In the genomic region with DNA sequence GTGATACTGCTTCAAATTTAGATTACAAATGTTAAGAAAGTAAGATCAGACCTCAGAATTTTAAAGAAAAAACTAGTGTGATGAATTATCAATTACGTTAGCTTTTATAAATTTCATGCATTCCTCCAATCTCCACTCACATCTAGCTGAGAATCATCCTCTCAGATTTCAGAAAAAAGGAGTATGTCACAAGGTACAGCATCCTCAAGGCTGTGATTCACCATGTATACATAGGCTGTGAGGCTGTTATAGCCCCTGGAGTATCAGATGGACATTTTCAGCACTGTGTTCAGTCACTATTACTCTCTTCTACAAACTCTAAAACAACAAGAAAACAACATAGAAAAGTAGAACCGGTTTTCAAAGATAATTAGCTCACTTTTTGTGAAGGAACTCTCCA, we compare ENCODE assay signal across 24 cellular contexts.
DNase-seq lines count a peak whose midpoint lies in the region; ATAC-seq and TF ChIP-seq lines count a peak whose summit lies in the region.
"Had no signal": no experiment of that assay in that cellular context is flagged by ENCODE, and none has a peak within 500 bp of the region (broad histone marks: within the 10 kb centered on the region; RNA-seq: fewer than 3 reads in every experiment).

No MANE protein-coding gene starts in this region.

- no peaks in the 10 kb centered on the region for H4K20me1 ChIP-seq in GM23248 (ENCODE audit: insufficient read depth)
- H4K20me1 ChIP-seq in smooth muscle cell (ENCODE audit: low read depth): peaks cover 7% of the 10 kb centered on the region
- no peaks in the 10 kb centered on the region for H4K20me1 ChIP-seq in OCI-LY7 (ENCODE audit: insufficient read depth, low read length)

- H3K27me3 ChIP-seq in GM23248 (replicated peaks; ENCODE audit: insufficient read depth) (no peaks in the 10 kb centered on the region), RWPE2 (ENCODE audit: insufficient read depth, poor library complexity, severe bottlenecking) (no peaks in the 10 kb centered on the region), smooth muscle cell (ENCODE audit: low read depth) (no peaks in the 10 kb centered on the region)
- H3K27me3 ChIP-seq: testis had no signal

- peak; percentile 84 for ATAC-seq in RWPE2 (ENCODE audit: low read depth)
- ATAC-seq in activated naive CD4-positive, alpha-beta T cell treated with anti-CD3 and anti-CD28 coated beads, Interleukin-2, amount 50 U/mL, for 72 hours: no peak
- no peak for ATAC-seq in HG02852 (IDR thresholded peaks at IDR 0.05; ENCODE audit: unreplicated experiment)
- ATAC-seq: GM12878, K562 had no signal

- 8 to 12% methylated on average over 2 of the region's 2 CpGs for WGBS in GM23248 (ENCODE audit: low coverage in 1 of 2, low lambda C conversion rate in 2 of 2, missing lambda C conversion rate in 2 of 2), 2 experiments
- 92% methylated on average over 2 of the region's 2 CpGs for WGBS in smooth muscle cell (ENCODE audit: low lambda C conversion rate)

- H3K36me3 Mint-ChIP-seq in activated naive CD4-positive, alpha-beta T cell treated with anti-CD3 and anti-CD28 coated beads, Interleukin-2, amount 50 U/mL, for 72 hours: peaks cover 50 to 58% of the 10 kb centered on the region in 2 donors

- intact Hi-C loops in OCI-LY7 (cut with micrococcal nuclease; ENCODE audit: unreplicated experiment): no loop called here

- CTCF ChIA-PET in OCI-LY7 (lab: Charles Lee; ENCODE audit: unreplicated experiment): interaction anchor here (0.6 kb wide), 1 partner anchor 116 kb away, joined by 4 read pairs; no protein-coding TSS in a partner anchor

- no peak overlapping the region for H3K27ac Mint-ChIP-seq in activated naive CD4-positive, alpha-beta T cell treated with anti-CD3 and anti-CD28 coated beads, Interleukin-2, amount 50 U/mL, for 72 hours
- H3K27ac Mint-ChIP-seq: activated naive CD4-positive, alpha-beta T cell treated with anti-CD3 and anti-CD28 coated beads, Interleukin-2, amount 10 ng/mL, durations not matched to agents 7 days and 5 days; CD4-positive, CD25-positive, alpha-beta regulatory T cell; H9; memory B cell had no signal

- H3K9ac ChIP-seq in GM23248: peak overlapping the region; percentile 49
- no peak overlapping the region for H3K9ac ChIP-seq in smooth muscle cell (ENCODE audit: low read depth)

- H3K9me2 ChIP-seq in GM23248 (ENCODE audit: insufficient read depth): no peaks in the 10 kb centered on the region
- H3K9me2 ChIP-seq in OCI-LY7 (ENCODE audit: insufficient read depth, low read length): no peaks in the 10 kb centered on the region

- peaks cover 17 to 29% of the 10 kb centered on the region in 2 donors for H3K9me3 Mint-ChIP-seq in activated naive CD4-positive, alpha-beta T cell treated with anti-CD3 and anti-CD28 coated beads, Interleukin-2, amount 50 U/mL, for 72 hours

- H3K79me2 ChIP-seq in GM23248 (ENCODE audit: insufficient read depth) (peaks cover 44% of the 10 kb centered on the region), smooth muscle cell (ENCODE audit: low read depth) (peaks cover 6% of the 10 kb centered on the region), OCI-LY7 (ENCODE audit: insufficient read depth, low read depth, low read length) (no peaks in the 10 kb centered on the region; the same call in 1 of the 2 replicates)

- H2AFZ ChIP-seq in GM23248 (no peak overlapping the region), smooth muscle cell (ENCODE audit: low read depth) (no peak overlapping the region), OCI-LY7 (ENCODE audit: low read length) (no peak overlapping the region)

- TF ChIP-seq CTCF in RWPE2 (IDR thresholded peaks at IDR 0.05; ENCODE audit: poor library complexity, severe bottlenecking) (no peak), epithelial cell of esophagus (IDR thresholded peaks at IDR 0.05; ENCODE audit: insufficient read depth, low read depth, low read length, missing control alignments) (no peak), smooth muscle cell (IDR thresholded peaks at IDR 0.05; ENCODE audit: borderline replicate concordance, insufficient read depth, poor library complexity, severe bottlenecking) (no peak), OCI-LY7 (conservative IDR thresholded peaks at IDR 0.05; ENCODE audit: low read length) (no peak)

- in situ Hi-C loops in GM23248 (cut with MboI) (no loop called here), ACHN (cut with HindIII; ENCODE audit: low pct_ligation_motif_present, low pct_unique_long_range_greater_than_20kb, low sequenced_read_pairs) (no loop called here)

- H3K9me3 ChIP-seq in GM23248 (ENCODE audit: low read depth) (no peaks in the 10 kb centered on the region), RWPE2 (ENCODE audit: severe bottlenecking) (no peaks in the 10 kb centered on the region), smooth muscle cell (replicated peaks; ENCODE audit: low read depth) (peaks cover under 1% of the 10 kb centered on the region), OCI-LY7 (ENCODE audit: low read length) (0 out of 2 replicates have a peak, but pooled peaks cover 5% of the 10 kb centered on the region)
- H3K9me3 ChIP-seq: testis had no signal

- no TSS peak for BruUV-seq in OCI-LY7 (replicated peaks; lab: Mats Ljungman, UMichigan)

- H3F3A ChIP-seq in GM23248 (ENCODE audit: insufficient read depth): peaks cover 29% of the 10 kb centered on the region
- peaks cover 11% of the 10 kb centered on the region for H3F3A ChIP-seq in smooth muscle cell (ENCODE audit: low read depth)

- POLR2A ChIA-PET in OCI-LY7 (lab: Charles Lee): interaction anchor here (0.6 to 1.2 kb wide), 8 partner anchors 9 to 1716 kb away, joined by 3 to 5 read pairs (median 4); no protein-coding TSS in a partner anchor

- DNase-seq in GM23248: peak; percentile 92
- DNase-seq in RWPE2 (ENCODE audit: low spot score): no peak
- peak; percentile 40 for DNase-seq in epithelial cell of esophagus (ENCODE audit: low read depth)
- no peak for DNase-seq in smooth muscle cell (lab: John Stamatoyannopoulos, UW; ENCODE audit: unreplicated experiment)
- DNase-seq in OCI-LY7 (ENCODE audit: low spot score): no peak
- DNase-seq in ACHN: no peak
- no peak for DNase-seq in activated naive CD4-positive, alpha-beta T cell treated with anti-CD3 and anti-CD28 coated beads, Interleukin-2, amount 50 U/mL, for 72 hours (ENCODE audit: low spot score in 2 of 2)
- DNase-seq: activated CD4-positive, alpha-beta T cell treated with anti-CD3 and anti-CD28 coated beads for 4 hours; activated naive CD4-positive, alpha-beta T cell treated with anti-CD3 and anti-CD28 coated beads, Interleukin-2, amount 10 ng/mL, durations not matched to agents 7 days and 5 days; CD4-positive, CD25-positive, alpha-beta regulatory T cell; DMS79; glutamatergic neuron; H9; NCI-H1417; NCI-H446; retina; SIG-M5; stimulated activated CD4-positive, alpha-beta T cell treated with anti-CD3 and anti-CD28 coated beads, Interleukin-1b, Interleukin-23, amount 100 ng/mL, for 48 hours; T1000; testis had no signal

- H3K4me3 ChIP-seq in GM23248: no peak overlapping the region
- no peak overlapping the region for H3K4me3 ChIP-seq in RWPE2 (ENCODE audit: severe bottlenecking)
- no peak overlapping the region for H3K4me3 ChIP-seq in epithelial cell of esophagus (ENCODE audit: low read length)
- no peak overlapping the region for H3K4me3 ChIP-seq in smooth muscle cell
- H3K4me3 ChIP-seq in OCI-LY7 (ENCODE audit: low read depth, low read length, poor library complexity, severe bottlenecking): no peak overlapping the region
- H3K4me3 ChIP-seq: GM12878, K562, testis had no signal

- no peaks in the 10 kb centered on the region for H3K36me3 ChIP-seq in GM23248 (ENCODE audit: low read depth)
- peaks cover 12% of the 10 kb centered on the region for H3K36me3 ChIP-seq in RWPE2 (ENCODE audit: low read depth)
- H3K36me3 ChIP-seq in smooth muscle cell (ENCODE audit: low read depth): peaks cover 18% of the 10 kb centered on the region
- H3K36me3 ChIP-seq in OCI-LY7 (ENCODE audit: insufficient read depth, low read length): peaks cover 46% of the 10 kb centered on the region

- peak overlapping the region; percentile 84 for H3K27ac ChIP-seq in GM23248
- H3K27ac ChIP-seq in RWPE2 (ENCODE audit: poor library complexity, severe bottlenecking): no peak overlapping the region
- H3K27ac ChIP-seq in smooth muscle cell (ENCODE audit: low read depth): peak overlapping the region; percentile 72
- H3K27ac ChIP-seq in OCI-LY7 (ENCODE audit: low read depth, low read length, poor library complexity, severe bottlenecking): no peak overlapping the region
- H3K27ac ChIP-seq: testis had no signal

- H3K4me1 ChIP-seq in GM23248 (ENCODE audit: insufficient read depth): peaks cover 12% of the 10 kb centered on the region
- no peaks in the 10 kb centered on the region for H3K4me1 ChIP-seq in RWPE2 (ENCODE audit: insufficient read depth, poor library complexity, severe bottlenecking)
- no peaks in the 10 kb centered on the region for H3K4me1 ChIP-seq in smooth muscle cell (ENCODE audit: low read depth)
- H3K4me1 ChIP-seq in OCI-LY7 (ENCODE audit: insufficient read depth, low read length, poor library complexity, severe bottlenecking): no peaks in the 10 kb centered on the region
- H3K4me1 ChIP-seq: testis had no signal

- H3K4me2 ChIP-seq in GM23248 (ENCODE audit: unreplicated experiment) (peak overlapping the region; percentile 32), smooth muscle cell (no peak overlapping the region), OCI-LY7 (ENCODE audit: low read length) (no peak overlapping the region)

Comparison
In these comparisons a context has a peak if more than half of its experiments do, and no peak if none do; other contexts are left out.
1. DNase-seq: peak in GM23248 (single experiment) and epithelial cell of esophagus (single experiment); none in RWPE2 (single experiment), smooth muscle cell (single experiment), OCI-LY7 (single experiment), ACHN (single experiment) and activated naive CD4-positive, alpha-beta T cell treated with anti-CD3 and anti-CD28 coated beads, Interleukin-2, amount 50 U/mL, for 72 hours (0 of 2).
2. H3K27ac ChIP-seq: peak in GM23248 (single experiment) and smooth muscle cell (single experiment); none in RWPE2 (single experiment) and OCI-LY7 (single experiment).